In genomic region chr1:173438655-173439054, GRCh38 we compare ENCODE assay signal across 30 cellular contexts.
"Had no signal": no experiment of that assay in that cellular context is flagged by ENCODE, and none has a peak within 500 bp of the region (broad histone marks: within the 10 kb centered on the region; RNA-seq: fewer than 3 reads in every experiment).

No MANE protein-coding gene starts in this region.

- H3K4me1 Mint-ChIP-seq: activated CD4-positive, alpha-beta memory T cell treated with anti-CD3 and anti-CD28 coated beads, Interleukin-2, amount 10 ng/mL, durations not matched to agents 7 days and 5 days had no signal

- ATAC-seq: activated T-cell treated with anti-CD3 and anti-CD28 coated beads, Interleukin-2, amount 50 U/mL, for 72 hours; effector memory CD8-positive, alpha-beta T cell; gastrocnemius medialis; heart left ventricle; T-cell had no signal

- H3K9me3 ChIP-seq: esophagus muscularis mucosa, gastrocnemius medialis, heart left ventricle had no signal

- DNase-seq: activated CD4-positive, alpha-beta memory T cell treated with anti-CD3 and anti-CD28 coated beads, Interleukin-2, amount 10 ng/mL, durations not matched to agents 7 days and 5 days; activated CD4-positive, alpha-beta T cell treated with anti-CD3 and anti-CD28 coated beads for 48 hours; activated CD8-positive, alpha-beta memory T cell treated with anti-CD3 and anti-CD28 coated beads, Interleukin-2, amount 50 U/mL, for 48 hours; activated effector memory CD4-positive, alpha-beta T cell treated with Interleukin-2 at 50 U/mL for 16 hours; activated gamma-delta T cell treated with Interleukin-2 at 50 U/mL for 16 hours; activated naive CD4-positive, alpha-beta T cell treated with anti-CD3 and anti-CD28 coated beads, Interleukin-2, amount 50 U/mL, for 16 hours; activated naive CD4-positive, alpha-beta T cell treated with Interleukin-2 at 50 U/mL for 16 hours; activated T-cell treated with anti-CD3 and anti-CD28 coated beads for 4 hours; activated T-cell treated with anti-CD3 and anti-CD28 coated beads, Interleukin-2, amount 50 U/mL, for 24 hours; activated T-cell treated with anti-CD3 and anti-CD28 coated beads, Interleukin-2, amount 50 U/mL, for 72 hours; amniotic stem cell; anterior cingulate cortex; brain microvascular endothelial cell; effector CD4-positive, alpha-beta T cell; effector memory CD8-positive, alpha-beta T cell; erythroblast; gastrocnemius medialis; glutamatergic neuron; heart left ventricle; T-cell; T1000 had no signal

- H3K27me3 ChIP-seq: brain microvascular endothelial cell, esophagus muscularis mucosa, foreskin keratinocyte, gastrocnemius medialis, heart left ventricle had no signal

- H3K4me1 ChIP-seq: foreskin keratinocyte, gastrocnemius medialis, heart left ventricle had no signal

- H3K27ac Mint-ChIP-seq: activated CD4-positive, alpha-beta memory T cell treated with anti-CD3 and anti-CD28 coated beads, Interleukin-2, amount 10 ng/mL, durations not matched to agents 7 days and 5 days; activated T-cell treated with anti-CD3 and anti-CD28 coated beads, Interleukin-2, amount 50 U/mL, for 24 hours; activated T-cell treated with anti-CD3 and anti-CD28 coated beads, Interleukin-2, amount 50 U/mL, for 72 hours; dendritic cell treated with granulocyte-macrophage colony-stimulating factor and Interleukin-4, amounts not matched to agents 40 ng/mL and 50 ng/mL, for 4 days; T-helper 1 cell treated with Interleukin-12 subunit alpha and Interleukin-12 subunit beta and Interleukin-4 antibody, amounts not matched to agents 30 μg/mL and 1 μg/mL, for 36 hours had no signal

- H3K9me3 Mint-ChIP-seq: activated CD4-positive, alpha-beta memory T cell treated with anti-CD3 and anti-CD28 coated beads, Interleukin-2, amount 10 ng/mL, durations not matched to agents 7 days and 5 days; activated T-cell treated with anti-CD3 and anti-CD28 coated beads, Interleukin-2, amount 50 U/mL, for 24 hours; activated T-cell treated with anti-CD3 and anti-CD28 coated beads, Interleukin-2, amount 50 U/mL, for 72 hours; central memory CD8-positive, alpha-beta T cell; dendritic cell treated with granulocyte-macrophage colony-stimulating factor and Interleukin-4, amounts not matched to agents 40 ng/mL and 50 ng/mL, for 4 days; effector memory CD8-positive, alpha-beta T cell; T-cell; T-helper 1 cell treated with Interleukin-12 subunit alpha and Interleukin-12 subunit beta and Interleukin-4 antibody, amounts not matched to agents 30 μg/mL and 1 μg/mL, for 36 hours had no signal

- FAIRE-seq: astrocyte, bronchial epithelial cell had no signal

- H3K36me3 ChIP-seq: brain microvascular endothelial cell had no signal

- H3K4me3 Mint-ChIP-seq: activated CD4-positive, alpha-beta memory T cell treated with anti-CD3 and anti-CD28 coated beads, Interleukin-2, amount 10 ng/mL, durations not matched to agents 7 days and 5 days; activated naive CD8-positive, alpha-beta T cell; activated T-cell treated with anti-CD3 and anti-CD28 coated beads, Interleukin-2, amount 50 U/mL, for 24 hours; activated T-cell treated with anti-CD3 and anti-CD28 coated beads, Interleukin-2, amount 50 U/mL, for 72 hours; central memory CD8-positive, alpha-beta T cell; dendritic cell treated with granulocyte-macrophage colony-stimulating factor and Interleukin-4, amounts not matched to agents 40 ng/mL and 50 ng/mL, for 4 days; effector memory CD8-positive, alpha-beta T cell; T-cell; T-helper 1 cell treated with Interleukin-12 subunit alpha and Interleukin-12 subunit beta and Interleukin-4 antibody, amounts not matched to agents 30 μg/mL and 1 μg/mL, for 36 hours had no signal

- H3K27ac ChIP-seq: brain microvascular endothelial cell, coronary artery, esophagus muscularis mucosa, foreskin keratinocyte, gastrocnemius medialis, heart left ventricle had no signal

- H3K27me3 Mint-ChIP-seq: activated CD4-positive, alpha-beta memory T cell treated with anti-CD3 and anti-CD28 coated beads, Interleukin-2, amount 10 ng/mL, durations not matched to agents 7 days and 5 days; activated naive CD8-positive, alpha-beta T cell; activated T-cell treated with anti-CD3 and anti-CD28 coated beads, Interleukin-2, amount 50 U/mL, for 24 hours; central memory CD8-positive, alpha-beta T cell; dendritic cell treated with granulocyte-macrophage colony-stimulating factor and Interleukin-4, amounts not matched to agents 40 ng/mL and 50 ng/mL, for 4 days; effector memory CD8-positive, alpha-beta T cell; T-cell had no signal

- H3K4me3 ChIP-seq: coronary artery, esophagus muscularis mucosa, gastrocnemius medialis, heart left ventricle had no signal
